In the genomic region with DNA sequence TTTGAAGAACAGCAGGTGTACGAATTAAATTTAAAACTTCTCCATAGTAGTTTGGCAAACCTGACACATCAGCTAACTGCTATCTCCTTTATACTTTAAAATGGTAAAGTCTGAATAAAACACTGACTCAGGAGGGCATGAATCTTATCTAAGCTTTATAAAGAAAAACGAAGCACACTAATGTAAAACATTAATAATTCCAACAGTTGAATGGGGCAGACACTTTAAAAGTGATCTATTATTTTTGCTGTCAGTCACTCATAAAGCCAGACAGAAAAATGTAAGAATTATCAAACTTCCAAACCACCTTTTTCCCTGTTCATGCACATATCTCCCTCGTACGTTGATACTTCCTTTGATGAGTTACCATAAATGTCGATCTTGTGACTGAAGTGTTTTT, we compare ENCODE assay signal across 8 cellular contexts. TPM values are rescaled to one million over a fixed set of nuclear protein-coding genes. Genes with fewer than 3 reads are reported as not detected.
DNase-seq lines count a peak whose midpoint lies in the region; ATAC-seq, FAIRE-seq and TF ChIP-seq lines count a peak whose summit lies in the region.

No MANE protein-coding gene starts in this region.

- no peak overlapping the region for H2BK5ac ChIP-seq in H1 (ENCODE audit: low read depth, low read length)

- no peak overlapping the region for H2AK5ac ChIP-seq in H1 (ENCODE audit: low read depth, low read length)

- H2AFZ ChIP-seq in PC-3 (ENCODE audit: low read length) = no peak overlapping the region
- no peak overlapping the region for H2AFZ ChIP-seq in H1 (ENCODE audit: low read length)

- H3K27ac Mint-ChIP-seq in CD8-positive, alpha-beta memory T cell = peak overlapping the region in 5 of 8 donors; percentile 25 to 100 (median 54)
- H3K27ac Mint-ChIP-seq in osteocyte (ENCODE audit: unreplicated experiment) = peak overlapping the region; percentile 99

- H2BK120ac ChIP-seq in H1 (replicated peaks; ENCODE audit: low read depth, low read length) = no peak overlapping the region

- H3K36me3 Mint-ChIP-seq in CD8-positive, alpha-beta memory T cell = peaks cover 0 to 41% (median 0%) of the 10 kb centered on the region in 3 donors
- peaks cover 10% of the 10 kb centered on the region for H3K36me3 Mint-ChIP-seq in osteocyte (ENCODE audit: unreplicated experiment)

- WGBS in H1 (ENCODE audit: extremely low coverage in 1 of 2, insufficient coverage in 1 of 2, insufficient read length in 1 of 2, insufficient replicate concordance in 2 of 2, low coverage in 1 of 2, low lambda C conversion rate in 2 of 2, missing lambda C conversion rate in 1 of 2), 2 experiments = 90% methylated on average over 5 of the region's 5 CpGs; no CpG with 5 or more reads in 1 of the 2 experiments

- H2BK12ac ChIP-seq in H1 (ENCODE audit: low read depth, low read length) = no peak overlapping the region

- no peak for TF ChIP-seq POLR2A in H1 (IDR thresholded peaks at IDR 0.05; ENCODE audit: control extremely low read depth in 1 of 2, low read depth in 2 of 2, low read length in 2 of 2)

- no peak overlapping the region for H4K8ac ChIP-seq in H1 (ENCODE audit: extremely low read depth, insufficient read depth, low read length)

- no peak overlapping the region for H2BK20ac ChIP-seq in H1 (ENCODE audit: low read length)

- peaks cover 29% of the 10 kb centered on the region for H3K4me1 ChIP-seq in CD8-positive, alpha-beta memory T cell (ENCODE audit: insufficient read depth, low read length)
- H3K4me1 ChIP-seq in PC-3 (ENCODE audit: insufficient read depth, low read length) (peaks cover 28% of the 10 kb centered on the region), H1 (replicated peaks in 1 of 4; ENCODE audit: control insufficient read depth in 3 of 4, insufficient read depth in 4 of 4, low read length in 3 of 4) (peaks cover 0 to 5% (median 1%) of the 10 kb centered on the region in 4 experiments; a peak in 3 of 7 replicates)

- H3K14ac ChIP-seq in H1 (ENCODE audit: insufficient read length) = no peak overlapping the region

- no peak overlapping the region for H3K18ac ChIP-seq in H1 (ENCODE audit: extremely low read depth, low read length)

- no peak for DNase-seq in CD8-positive, alpha-beta memory T cell
- DNase-seq in PC-3 (no peak), H1 (ENCODE audit: low read depth in 1 of 2, low spot score in 2 of 2) (no peak), osteocyte (ENCODE audit: extremely low spot score, unreplicated experiment) (no peak), AG20443 (ENCODE audit: low spot score) (no peak), NCI-H2171 (lab: John Stamatoyannopoulos, UW) (no peak)

- POLR2A ChIA-PET in CD8-positive, alpha-beta memory T cell (lab: Charles Lee) = interaction anchor here (0.7 to 3.8 kb wide), 2 partner anchors 38 to 97 kb away, joined by 3 to 68 read pairs; partner anchors contain the start of gene PDE12
- POLR2A ChIA-PET in PC-3 (lab: Charles Lee; ENCODE audit: unreplicated experiment) (interaction anchor here (0.5 kb wide), 1 partner anchor 13 kb away, joined by 4 read pairs; no protein-coding TSS in a partner anchor), H1 (lab: Charles Lee; ENCODE audit: partially characterized antibody) (interaction anchor here (0.7 to 2.6 kb wide), 6 partner anchors 16 to 806 kb away, joined by 3 to 8 read pairs (median 4); partner anchors contain the start of gene PDE12)

- peak overlapping the region; percentile 41 to 100 (median 89) for H3K4me3 Mint-ChIP-seq in CD8-positive, alpha-beta memory T cell
- peak overlapping the region; percentile 87 for H3K4me3 Mint-ChIP-seq in osteocyte (ENCODE audit: unreplicated experiment)

- no peaks in the 10 kb centered on the region for H3K27me3 ChIP-seq in CD8-positive, alpha-beta memory T cell (ENCODE audit: insufficient read depth, low read length, poor library complexity, severe bottlenecking)
- no peaks in the 10 kb centered on the region for H3K27me3 ChIP-seq in PC-3 (ENCODE audit: low read length)
- H3K27me3 ChIP-seq in H1 (replicated peaks in 1 of 4; ENCODE audit: control insufficient read depth in 3 of 4, extremely low read depth in 1 of 4, insufficient read depth in 3 of 4, low read length in 3 of 4) = no peaks in the 10 kb centered on the region

- no peak overlapping the region for H3K23ac ChIP-seq in H1 (ENCODE audit: insufficient read length)

- no peaks in the 10 kb centered on the region for H3K36me3 ChIP-seq in CD8-positive, alpha-beta memory T cell (ENCODE audit: insufficient read depth, low read length)
- H3K36me3 ChIP-seq in PC-3 (ENCODE audit: low read depth, low read length) (peaks cover 5% of the 10 kb centered on the region; the same call in 1 of the 2 replicates), H1 (ENCODE audit: control insufficient read depth in 2 of 4, insufficient read depth in 4 of 4, low read length in 3 of 4) (no peaks in the 10 kb centered on the region; a peak in 1 of 8 replicates)

- H4K91ac ChIP-seq in H1 (replicated peaks; ENCODE audit: insufficient read length, low read length) = no peak overlapping the region

- intact Hi-C loops in PC-3 (cut with micrococcal nuclease) = loop anchor here (10.0 kb wide), 1 partner anchor 420 kb away; no protein-coding TSS in a partner anchor

- TF ChIP-seq RAD21 in H1 (IDR thresholded peaks at IDR 0.05 in 1 of 2, conservative IDR thresholded peaks at IDR 0.05 in 1 of 2; ENCODE audit: low read depth in 2 of 2, low read length in 2 of 2) = no peak

- H3K9me3 Mint-ChIP-seq in CD8-positive, alpha-beta memory T cell = no peaks in the 10 kb centered on the region
- H3K9me3 Mint-ChIP-seq in osteocyte (ENCODE audit: unreplicated experiment) = no peaks in the 10 kb centered on the region

- H3F3A ChIP-seq in PC-3 (ENCODE audit: low read length, unreplicated experiment) = no peaks in the 10 kb centered on the region

- H3K4me2 ChIP-seq in PC-3 (ENCODE audit: low read length) (peak overlapping the region; percentile 88), H1 (ENCODE audit: insufficient read depth in 1 of 2, low read depth in 2 of 2, low read length in 2 of 2) (peak overlapping the region; percentile 65 to 74; a peak in 3 of 4 replicates)

- peak overlapping the region; percentile 98; the same call in 1 of the 2 replicates for H3K9ac ChIP-seq in PC-3 (ENCODE audit: low read length)
- H3K9ac ChIP-seq in H1 (replicated peaks in 1 of 4; ENCODE audit: extremely low read depth in 1 of 4, low read depth in 3 of 4, low read length in 3 of 4) = no peak overlapping the region

- no peak for TF ChIP-seq EP300 in H1 (IDR thresholded peaks at IDR 0.05; ENCODE audit: borderline replicate concordance in 1 of 2, low read depth in 2 of 2, low read length in 2 of 2)

- peaks cover 62 to 77% (median 71%) of the 10 kb centered on the region in 3 donors for H3K4me1 Mint-ChIP-seq in CD8-positive, alpha-beta memory T cell
- peaks cover 55% of the 10 kb centered on the region for H3K4me1 Mint-ChIP-seq in osteocyte (ENCODE audit: unreplicated experiment)

- H2BK15ac ChIP-seq in H1 (ENCODE audit: low read length) = no peak overlapping the region

- no peaks in the 10 kb centered on the region for H3K9me3 ChIP-seq in CD8-positive, alpha-beta memory T cell (ENCODE audit: low read length)
- H3K9me3 ChIP-seq in PC-3 (ENCODE audit: low read length) = no peaks in the 10 kb centered on the region
- no peaks in the 10 kb centered on the region for H3K9me3 ChIP-seq in H1 (ENCODE audit: insufficient read depth in 2 of 2, low read depth in 1 of 2, low read length in 1 of 2)

- FAIRE-seq in H1 (lab: Jason Lieb, UNC) = no peak

- ATAC-seq in PC-3 (no peak), GM21381 (IDR thresholded peaks at IDR 0.05; ENCODE audit: unreplicated experiment) (no peak), HG02981 (IDR thresholded peaks at IDR 0.05; ENCODE audit: unreplicated experiment) (no peak)

- no peak overlapping the region for H3K56ac ChIP-seq in H1 (replicated peaks; ENCODE audit: insufficient read length, low read depth, low read length)

- BruUV-seq in PC-3 (replicated peaks; lab: Mats Ljungman, UMichigan) = no TSS peak

- H3K79me2 ChIP-seq in PC-3 (ENCODE audit: low read length) = peaks cover 87% of the 10 kb centered on the region
- H3K79me2 ChIP-seq in H1 (ENCODE audit: control insufficient read depth in 1 of 2, insufficient read depth in 2 of 2, low read length in 2 of 2) = peaks cover 45 to 73% of the 10 kb centered on the region in 2 experiments

- peaks cover 0 to 1% of the 10 kb centered on the region in 2 donors for H3K27me3 Mint-ChIP-seq in CD8-positive, alpha-beta memory T cell
- H3K27me3 Mint-ChIP-seq in osteocyte (ENCODE audit: unreplicated experiment) = no peaks in the 10 kb centered on the region

- CTCF ChIA-PET in CD8-positive, alpha-beta memory T cell (lab: Charles Lee) = interaction anchor here (1.8 kb wide), 1 partner anchor 17 kb away, joined by 5 read pairs; no protein-coding TSS in a partner anchor
- CTCF ChIA-PET in PC-3 (lab: Charles Lee) (no interaction called here), H1 (lab: Charles Lee; ENCODE audit: partially characterized antibody) (interaction anchor here (0.6 to 1.3 kb wide), 2 partner anchors 13 to 428 kb away, joined by 3 to 4 read pairs; no protein-coding TSS in a partner anchor)

- TF ChIP-seq CTCF in PC-3 (conservative IDR thresholded peaks at IDR 0.05; ENCODE audit: low read depth, low read length) (no peak), H1 (IDR thresholded peaks at IDR 0.05; ENCODE audit: control extremely low read depth in 1 of 3, insufficient read depth in 1 of 3, low read depth in 1 of 3, low read length in 3 of 3) (no peak), osteocyte (IDR thresholded peaks at IDR 0.05) (no peak)

- no peaks in the 10 kb centered on the region for H3K9me2 ChIP-seq in PC-3 (replicated peaks; ENCODE audit: low read length)

- H4K5ac ChIP-seq in H1 (ENCODE audit: insufficient read length, low read depth, low read length) = no peak overlapping the region

- no peak overlapping the region for H3K4ac ChIP-seq in H1 (replicated peaks; ENCODE audit: insufficient read length, low read depth, low read length)

- no peak overlapping the region for H3K4me3 ChIP-seq in CD8-positive, alpha-beta memory T cell (ENCODE audit: low read length)
- H3K4me3 ChIP-seq in PC-3 (ENCODE audit: low read length) = peak overlapping the region; percentile 99
- peak overlapping the region in 1 of 4 experiments; percentile 93; a peak in 2 of 8 replicates for H3K4me3 ChIP-seq in H1 (ENCODE audit: extremely low read depth in 1 of 4, insufficient read depth in 2 of 4, low read depth in 3 of 4, low read length in 4 of 4)

- no peak overlapping the region for H3K27ac ChIP-seq in CD8-positive, alpha-beta memory T cell (ENCODE audit: low read depth, low read length)
- H3K27ac ChIP-seq in PC-3 (ENCODE audit: low read length) (no peak overlapping the region), H1 (ENCODE audit: low read depth, low read length) (no peak overlapping the region)

- H3K79me1 ChIP-seq in H1 (ENCODE audit: low read depth, low read length) = peaks cover 2% of the 10 kb centered on the region; the same call in 1 of the 2 replicates

- H4K20me1 ChIP-seq in PC-3 (ENCODE audit: low read length) = peaks cover 62% of the 10 kb centered on the region
- H4K20me1 ChIP-seq in H1 (replicated peaks in 1 of 2; ENCODE audit: control insufficient read depth in 1 of 2, insufficient read depth in 2 of 2, low read length in 2 of 2) = peaks cover 12 to 14% of the 10 kb centered on the region in 2 experiments

- H3K23me2 ChIP-seq in H1 (ENCODE audit: low read depth, low read length) = peaks cover 7% of the 10 kb centered on the region; the same call in 1 of the 2 replicates

RNA-seq across cellular contexts. Expression of gene ARF4, which starts 2.6 kb away (rescaled TPM):
- 10 to 100 TPM; 74.4 to 78.5 TPM for total RNA-seq in CD8-positive, alpha-beta memory T cell
- 124 TPM for polyA plus RNA-seq in CD8-positive, alpha-beta memory T cell
- total RNA-seq in PC-3 (2014; rRNA removed) = 130 and 135 TPM in 2 replicates
- 137 and 138 TPM in 2 replicates for total RNA-seq in H1 (2021; fragmentation: NEBNext Ultra II Directional; extraction: Animal tissue kit (Norgen Biotek cat#: 25700))
- 165 and 173 TPM in 2 replicates for polyA plus RNA-seq in H1 (2011; rRNA removed)
- polyA plus RNA-seq in H1 (2011; cell fraction: cytosol; rRNA removed) = 141 TPM
- polyA plus RNA-seq in H1 (2011; cell fraction: nucleus; rRNA removed) = 205 TPM
- polyA plus RNA-seq in H1 (2012, experiment 1 of 2) = 107 to 127 TPM (median 114 TPM) in 4 replicates
- 60.7 TPM for polyA plus RNA-seq in H1 (2012, experiment 2 of 2)
- 112 TPM for polyA plus RNA-seq in H1 (2013, experiment 1 of 2)
- 112 TPM for polyA plus RNA-seq in H1 (2013, experiment 2 of 2)
- 212 and 226 TPM in 2 replicates for polyA minus RNA-seq in H1 (2011; rRNA and poly(A)+ RNA removed)
- polyA minus RNA-seq in H1 (2011; cell fraction: cytosol; rRNA and poly(A)+ RNA removed) = 74.6 TPM
- polyA minus RNA-seq in H1 (2011; cell fraction: nucleus; rRNA and poly(A)+ RNA removed) = 181 TPM
- 250 and 252 TPM in 2 replicates for total RNA-seq in osteocyte

RNA-seq across cellular contexts. Expression of gene PDE12, which starts 38.5 kb away (rescaled TPM):
- total RNA-seq in CD8-positive, alpha-beta memory T cell = 10 to 100 TPM; 31.6 to 33.3 TPM
- 15.5 TPM for polyA plus RNA-seq in CD8-positive, alpha-beta memory T cell
- total RNA-seq in PC-3 (2014; rRNA removed) = 25.3 and 32.3 TPM in 2 replicates
- 10.8 and 12.1 TPM in 2 replicates for total RNA-seq in H1 (2021; fragmentation: NEBNext Ultra II Directional; extraction: Animal tissue kit (Norgen Biotek cat#: 25700))
- polyA plus RNA-seq in H1 (2011; rRNA removed) = 9.0 and 13.1 TPM in 2 replicates
- 9.3 TPM for polyA plus RNA-seq in H1 (2011; cell fraction: cytosol; rRNA removed)
- 11.4 TPM for polyA plus RNA-seq in H1 (2011; cell fraction: nucleus; rRNA removed)
- polyA plus RNA-seq in H1 (2012, experiment 1 of 2) = 6.6 to 9.9 TPM (median 8.2 TPM) in 4 replicates
- polyA plus RNA-seq in H1 (2012, experiment 2 of 2) = 1.9 TPM
- polyA plus RNA-seq in H1 (2013, experiment 1 of 2) = 6.7 TPM
- 7.2 TPM for polyA plus RNA-seq in H1 (2013, experiment 2 of 2)
- 22.2 and 27.4 TPM in 2 replicates for polyA minus RNA-seq in H1 (2011; rRNA and poly(A)+ RNA removed)
- polyA minus RNA-seq in H1 (2011; cell fraction: cytosol; rRNA and poly(A)+ RNA removed) = 17.6 TPM
- polyA minus RNA-seq in H1 (2011; cell fraction: nucleus; rRNA and poly(A)+ RNA removed) = 16.1 TPM
- total RNA-seq in osteocyte = 15.3 and 15.8 TPM in 2 replicates

RNA-seq across cellular contexts. Expression of gene DNAH12, which starts 50.4 kb away (rescaled TPM):
- total RNA-seq in CD8-positive, alpha-beta memory T cell = under 1 TPM; 0.09 to 0.13 TPM
- not detected for polyA plus RNA-seq in CD8-positive, alpha-beta memory T cell
- 0.07 TPM in 1 of 2 replicates, not detected in the other for total RNA-seq in PC-3 (2014; rRNA removed)
- not detected in 2 replicates for total RNA-seq in H1 (2021; fragmentation: NEBNext Ultra II Directional; extraction: Animal tissue kit (Norgen Biotek cat#: 25700))
- not detected in 2 replicates for polyA plus RNA-seq in H1 (2011; rRNA removed)
- polyA plus RNA-seq in H1 (2011; cell fraction: cytosol; rRNA removed) = not detected
- not detected for polyA plus RNA-seq in H1 (2011; cell fraction: nucleus; rRNA removed)
- not detected in 4 replicates for polyA plus RNA-seq in H1 (2012, experiment 1 of 2)
- polyA plus RNA-seq in H1 (2012, experiment 2 of 2) = not detected
- 0.04 TPM for polyA plus RNA-seq in H1 (2013, experiment 1 of 2)
- not detected for polyA plus RNA-seq in H1 (2013, experiment 2 of 2)
- 0.03 TPM in 1 of 2 replicates, not detected in the other for polyA minus RNA-seq in H1 (2011; rRNA and poly(A)+ RNA removed)
- polyA minus RNA-seq in H1 (2011; cell fraction: cytosol; rRNA and poly(A)+ RNA removed) = not detected
- polyA minus RNA-seq in H1 (2011; cell fraction: nucleus; rRNA and poly(A)+ RNA removed) = not detected
- 0.05 and 0.08 TPM in 2 replicates for total RNA-seq in osteocyte
